24 cellular contexts compared by ENCODE assay signal in the genomic region with DNA sequence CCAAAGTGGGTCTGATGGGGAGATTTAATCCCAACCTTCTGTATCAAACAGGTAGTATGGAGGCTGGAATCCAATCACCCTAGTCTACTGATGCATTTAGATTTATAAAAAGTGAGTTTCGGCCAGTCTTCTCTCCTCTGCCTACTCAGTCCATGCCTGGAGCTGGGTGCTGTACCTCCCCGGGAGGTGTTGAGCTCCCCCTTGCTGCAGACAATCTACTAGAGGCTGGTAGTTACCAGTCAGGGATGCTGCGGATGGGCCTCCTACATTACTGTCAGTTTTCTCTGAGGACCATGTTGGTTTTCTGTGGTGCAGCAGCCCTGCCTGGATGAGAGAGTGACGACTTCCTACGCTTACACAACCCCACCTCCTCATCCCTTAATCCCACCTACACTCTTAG.
"Had no signal": no experiment of that assay in that cellular context is flagged by ENCODE, and none has a peak within 500 bp of the region (broad histone marks: within the 10 kb centered on the region; RNA-seq: fewer than 3 reads in every experiment).

No MANE protein-coding gene starts in this region.

- H3K4me3 ChIP-seq: left ventricle myocardium inferior, lung, neural progenitor cell, ovary, right atrium auricular region, right lobe of liver, smooth muscle cell, tibial nerve, upper lobe of left lung had no signal

- H3K27me3 ChIP-seq: neural progenitor cell, ovary, right atrium auricular region, right lobe of liver, tibial nerve, upper lobe of left lung had no signal

- H3K27ac Mint-ChIP-seq: mesothelial cell of epicardium; naive B cell; natural killer cell; nephron progenitor cell; neural progenitor cell; progenitor cell of endocrine pancreas; stimulated activated memory B cell treated with anti-CD40 and anti-IgM and Interleukin-4, amounts not matched to agents 10 μg/mL and 1 μg/mL and 100 μg/mL, for 72 hours; stimulated activated naive CD8-positive, alpha-beta T cell treated with anti-CD3 and anti-CD28 coated beads, Interleukin-15, amount 100 ng/mL, for 72 hours had no signal

- ATAC-seq: natural killer cell; right lobe of liver; stimulated activated memory B cell treated with anti-CD40 and anti-IgM and Interleukin-4, amounts not matched to agents 10 μg/mL and 1 μg/mL and 100 μg/mL, for 72 hours; stimulated activated naive CD8-positive, alpha-beta T cell treated with anti-CD3 and anti-CD28 coated beads, Interleukin-15, amount 100 ng/mL, for 72 hours had no signal

- H3K4me1 ChIP-seq: left ventricle myocardium inferior, neural progenitor cell, right atrium auricular region, right lobe of liver, tibial nerve, upper lobe of left lung had no signal

- H3K4me1 Mint-ChIP-seq: naive B cell; natural killer cell; nephron progenitor cell; stimulated activated memory B cell treated with anti-CD40 and anti-IgM and Interleukin-4, amounts not matched to agents 10 μg/mL and 1 μg/mL and 100 μg/mL, for 72 hours; stimulated activated naive CD8-positive, alpha-beta T cell treated with anti-CD3 and anti-CD28 coated beads, Interleukin-15, amount 100 ng/mL, for 72 hours had no signal

- H3K9me3 Mint-ChIP-seq: mesothelial cell of epicardium; nephron progenitor cell; stimulated activated memory B cell treated with anti-CD40 and anti-IgM and Interleukin-4, amounts not matched to agents 10 μg/mL and 1 μg/mL and 100 μg/mL, for 72 hours had no signal

- H3K27me3 Mint-ChIP-seq: naive B cell; stimulated activated memory B cell treated with anti-CD40 and anti-IgM and Interleukin-4, amounts not matched to agents 10 μg/mL and 1 μg/mL and 100 μg/mL, for 72 hours had no signal

- H3K4me3 Mint-ChIP-seq: mesothelial cell of epicardium; naive B cell; natural killer cell; nephron progenitor cell; neural progenitor cell; stimulated activated memory B cell treated with anti-CD40 and anti-IgM and Interleukin-4, amounts not matched to agents 10 μg/mL and 1 μg/mL and 100 μg/mL, for 72 hours; stimulated activated naive CD8-positive, alpha-beta T cell treated with anti-CD3 and anti-CD28 coated beads, Interleukin-15, amount 100 ng/mL, for 72 hours had no signal

- H3K4me2 ChIP-seq: neural progenitor cell, smooth muscle cell had no signal

- H3K27ac ChIP-seq: left ventricle myocardium inferior, neural progenitor cell, ovary, right atrium auricular region, right lobe of liver, tibial nerve, upper lobe of left lung had no signal

- H3K36me3 ChIP-seq: left ventricle myocardium inferior, neural progenitor cell, ovary, right atrium auricular region, right lobe of liver, tibial nerve, upper lobe of left lung had no signal

- H3K36me3 Mint-ChIP-seq: mesothelial cell of epicardium; naive B cell; natural killer cell; neural progenitor cell; stimulated activated memory B cell treated with anti-CD40 and anti-IgM and Interleukin-4, amounts not matched to agents 10 μg/mL and 1 μg/mL and 100 μg/mL, for 72 hours had no signal

- H2AFZ ChIP-seq: neural progenitor cell had no signal

- H3K9ac ChIP-seq: neural progenitor cell had no signal

- DNase-seq: hypothalamus; islet precursor cell; left ventricle myocardium inferior; naive B cell; natural killer cell; nephron progenitor cell; ovary; right lobe of liver; stimulated activated CD4-positive, alpha-beta T cell treated with anti-CD3 and anti-CD28 coated beads, Interleukin-1b, Interleukin-23, amount 100 ng/mL, for 48 hours; stimulated activated CD4-positive, alpha-beta T cell treated with anti-CD3 and anti-CD28 coated beads, Interleukin-2, amount 100 ng/mL, for 48 hours; stimulated activated CD4-positive, alpha-beta T cell treated with anti-CD3 and anti-CD28 coated beads, Interleukin-4, amount 100 ng/mL, for 4 hours; stimulated activated CD8-positive, alpha-beta memory T cell treated with anti-CD3 and anti-CD28 coated beads, Interleukin-4, amount 100 ng/mL, for 48 hours; stimulated activated naive CD4-positive, alpha-beta T cell treated with Interleukin-2 at 50 U/mL for 16 hours; stimulated activated naive CD8-positive, alpha-beta T cell treated with anti-CD3 and anti-CD28 coated beads, Interleukin-15, amount 100 ng/mL, for 72 hours; substantia nigra; upper lobe of left lung had no signal

- H3K9me3 ChIP-seq: left ventricle myocardium inferior, ovary, right atrium auricular region, right lobe of liver, tibial nerve, upper lobe of left lung had no signal
